ENCODE assay signal across 1 cellular context in the genomic region with DNA sequence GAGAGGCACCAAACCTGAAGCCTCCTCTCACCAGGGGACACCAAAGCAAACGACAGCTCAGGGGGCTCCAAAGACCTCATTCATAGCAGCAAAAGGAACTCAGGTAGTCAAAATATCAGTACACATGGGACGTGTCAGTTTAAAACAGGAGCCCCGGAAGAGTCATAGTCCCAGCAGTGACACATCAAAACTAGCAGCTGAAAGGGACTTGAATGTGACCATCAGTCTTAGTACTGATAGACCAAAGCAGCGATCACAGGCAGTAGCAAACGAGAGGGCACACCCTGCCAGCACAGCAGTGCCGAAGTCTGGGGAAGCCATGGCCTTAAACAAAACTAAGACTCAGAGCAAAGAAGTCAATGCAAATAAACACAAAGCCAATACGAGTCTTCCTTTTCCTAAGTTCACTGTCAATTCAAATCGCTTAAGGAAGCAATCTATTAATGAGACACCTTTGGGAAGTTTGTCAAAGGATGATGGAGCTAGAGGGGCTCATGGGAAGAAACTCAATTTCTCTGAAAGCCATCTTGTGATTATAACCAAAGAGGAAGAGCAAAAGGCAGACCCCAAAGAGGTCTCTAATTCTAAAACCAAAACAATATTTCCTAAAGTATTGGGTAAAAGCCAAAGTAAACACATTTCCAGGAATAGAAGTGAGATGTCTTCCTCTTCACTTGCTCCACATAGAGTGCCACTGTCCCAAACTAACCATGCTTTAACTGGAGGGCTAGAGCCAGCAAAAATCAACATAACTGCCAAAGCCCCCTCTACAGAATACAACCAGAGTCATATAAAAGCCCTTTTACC.
TF ChIP-seq lines count a peak whose summit lies in the region.

No MANE protein-coding gene starts in this region.

TF ChIP-seq in K562, 482 proteins besides CTCF, POLR2A, EP300 and RAD21 (continued from another document and continues in another):
- TF ChIP-seq, protein P1, sequence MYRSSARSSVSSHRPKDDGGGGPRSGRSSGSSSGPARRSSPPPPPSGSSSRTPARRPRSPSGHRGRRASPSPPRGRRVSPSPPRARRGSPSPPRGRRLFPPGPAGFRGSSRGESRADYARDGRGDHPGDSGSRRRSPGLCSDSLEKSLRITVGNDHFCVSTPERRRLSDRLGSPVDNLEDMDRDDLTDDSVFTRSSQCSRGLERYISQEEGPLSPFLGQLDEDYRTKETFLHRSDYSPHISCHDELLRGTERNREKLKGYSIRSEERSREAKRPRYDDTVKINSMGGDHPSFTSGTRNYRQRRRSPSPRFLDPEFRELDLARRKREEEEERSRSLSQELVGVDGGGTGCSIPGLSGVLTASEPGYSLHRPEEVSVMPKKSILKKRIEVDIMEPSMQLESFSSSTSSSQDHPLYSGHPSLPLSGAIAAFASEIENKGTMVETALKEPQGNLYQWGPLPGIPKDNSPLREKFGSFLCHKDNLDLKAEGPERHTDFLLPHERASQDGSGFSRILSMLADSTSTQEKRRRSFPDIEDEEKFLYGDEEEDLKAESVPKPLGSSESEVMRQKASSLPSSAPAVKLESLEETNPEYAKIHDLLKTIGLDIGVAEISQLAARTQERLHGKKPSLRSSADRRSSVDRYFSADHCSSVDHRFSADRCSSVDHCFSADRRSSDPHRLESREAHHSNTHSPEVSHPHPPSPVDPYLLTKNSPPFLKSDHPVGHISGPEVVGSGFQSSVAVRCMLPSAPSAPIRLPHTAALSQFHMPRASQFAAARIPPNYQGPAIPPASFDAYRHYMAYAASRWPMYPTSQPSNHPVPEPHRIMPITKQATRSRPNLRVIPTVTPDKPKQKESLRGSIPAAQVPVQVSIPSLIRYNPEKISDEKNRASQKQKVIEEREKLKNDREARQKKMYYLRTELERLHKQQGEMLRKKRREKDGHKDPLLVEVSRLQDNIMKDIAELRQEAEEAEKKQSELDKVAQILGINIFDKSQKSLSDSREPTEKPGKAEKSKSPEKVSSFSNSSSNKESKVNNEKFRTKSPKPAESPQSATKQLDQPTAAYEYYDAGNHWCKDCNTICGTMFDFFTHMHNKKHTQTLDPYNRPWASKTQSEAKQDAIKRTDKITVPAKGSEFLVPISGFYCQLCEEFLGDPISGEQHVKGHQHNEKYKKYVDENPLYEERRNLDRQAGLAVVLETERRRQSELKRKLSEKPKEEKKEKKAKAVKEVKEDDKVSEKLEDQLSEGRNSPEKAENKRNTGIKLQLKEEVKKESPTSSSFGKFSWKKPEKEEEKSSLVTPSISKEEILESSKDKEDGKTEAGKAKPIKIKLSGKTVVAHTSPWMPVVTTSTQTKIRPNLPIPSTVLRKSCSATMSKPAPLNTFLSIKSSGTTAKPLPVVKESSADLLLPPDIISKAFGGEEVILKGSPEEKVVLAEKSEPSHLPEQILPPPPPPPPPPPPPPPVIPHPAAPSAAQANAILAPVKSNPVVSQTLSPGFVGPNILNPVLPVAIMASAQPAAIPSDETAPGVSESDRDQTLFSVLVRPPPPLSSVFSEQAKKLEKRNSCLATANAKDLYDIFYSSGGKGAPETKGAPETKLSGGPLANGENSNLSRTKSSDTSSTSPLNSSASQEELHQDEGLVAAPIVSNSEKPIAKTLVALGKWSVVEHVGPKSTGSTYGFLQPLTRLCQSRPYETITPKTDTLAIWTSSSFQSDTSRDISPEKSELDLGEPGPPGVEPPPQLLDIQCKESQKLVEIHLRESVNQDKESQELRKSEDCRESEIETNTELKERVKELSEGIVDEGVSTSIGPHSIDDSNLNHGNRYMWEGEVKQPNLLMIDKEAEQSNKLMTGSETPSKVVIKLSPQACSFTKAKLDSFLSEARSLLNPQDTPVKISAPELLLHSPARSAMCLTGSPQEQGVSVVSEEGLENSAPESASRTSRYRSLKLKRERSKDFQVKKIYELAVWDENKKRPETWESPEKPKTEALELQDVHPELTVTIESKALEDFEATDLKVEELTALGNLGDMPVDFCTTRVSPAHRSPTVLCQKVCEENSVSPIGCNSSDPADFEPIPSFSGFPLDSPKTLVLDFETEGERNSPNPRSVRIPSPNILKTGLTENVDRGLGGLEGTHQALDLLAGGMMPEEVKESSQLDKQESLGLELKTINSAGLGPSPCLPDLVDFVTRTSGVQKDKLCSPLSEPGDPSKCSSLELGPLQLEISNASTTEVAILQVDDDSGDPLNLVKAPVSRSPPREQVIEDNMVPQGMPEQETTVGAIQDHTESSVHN (IDR thresholded peaks at IDR 0.05; ENCODE audit: borderline replicate concordance in 1 of 2, low read depth in 1 of 2) = peak in 1 of 2 experiments; percentile 50; a peak in 1 of 4 replicates
- TF ChIP-seq, protein P2, sequence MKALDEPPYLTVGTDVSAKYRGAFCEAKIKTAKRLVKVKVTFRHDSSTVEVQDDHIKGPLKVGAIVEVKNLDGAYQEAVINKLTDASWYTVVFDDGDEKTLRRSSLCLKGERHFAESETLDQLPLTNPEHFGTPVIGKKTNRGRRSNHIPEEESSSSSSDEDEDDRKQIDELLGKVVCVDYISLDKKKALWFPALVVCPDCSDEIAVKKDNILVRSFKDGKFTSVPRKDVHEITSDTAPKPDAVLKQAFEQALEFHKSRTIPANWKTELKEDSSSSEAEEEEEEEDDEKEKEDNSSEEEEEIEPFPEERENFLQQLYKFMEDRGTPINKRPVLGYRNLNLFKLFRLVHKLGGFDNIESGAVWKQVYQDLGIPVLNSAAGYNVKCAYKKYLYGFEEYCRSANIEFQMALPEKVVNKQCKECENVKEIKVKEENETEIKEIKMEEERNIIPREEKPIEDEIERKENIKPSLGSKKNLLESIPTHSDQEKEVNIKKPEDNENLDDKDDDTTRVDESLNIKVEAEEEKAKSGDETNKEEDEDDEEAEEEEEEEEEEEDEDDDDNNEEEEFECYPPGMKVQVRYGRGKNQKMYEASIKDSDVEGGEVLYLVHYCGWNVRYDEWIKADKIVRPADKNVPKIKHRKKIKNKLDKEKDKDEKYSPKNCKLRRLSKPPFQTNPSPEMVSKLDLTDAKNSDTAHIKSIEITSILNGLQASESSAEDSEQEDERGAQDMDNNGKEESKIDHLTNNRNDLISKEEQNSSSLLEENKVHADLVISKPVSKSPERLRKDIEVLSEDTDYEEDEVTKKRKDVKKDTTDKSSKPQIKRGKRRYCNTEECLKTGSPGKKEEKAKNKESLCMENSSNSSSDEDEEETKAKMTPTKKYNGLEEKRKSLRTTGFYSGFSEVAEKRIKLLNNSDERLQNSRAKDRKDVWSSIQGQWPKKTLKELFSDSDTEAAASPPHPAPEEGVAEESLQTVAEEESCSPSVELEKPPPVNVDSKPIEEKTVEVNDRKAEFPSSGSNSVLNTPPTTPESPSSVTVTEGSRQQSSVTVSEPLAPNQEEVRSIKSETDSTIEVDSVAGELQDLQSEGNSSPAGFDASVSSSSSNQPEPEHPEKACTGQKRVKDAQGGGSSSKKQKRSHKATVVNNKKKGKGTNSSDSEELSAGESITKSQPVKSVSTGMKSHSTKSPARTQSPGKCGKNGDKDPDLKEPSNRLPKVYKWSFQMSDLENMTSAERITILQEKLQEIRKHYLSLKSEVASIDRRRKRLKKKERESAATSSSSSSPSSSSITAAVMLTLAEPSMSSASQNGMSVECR (CRISPR knock-in tag; IDR thresholded peaks at IDR 0.05) = peak; percentile 85
- no peak for TF ChIP-seq TFAM (CRISPR knock-in tag; conservative IDR thresholded peaks at IDR 0.05)
- no peak for TF ChIP-seq ATF1 (CRISPR knock-in tag; IDR thresholded peaks at IDR 0.05)
- TF ChIP-seq ATF1 (tag; IDR thresholded peaks at IDR 0.05) = no peak
- no peak for TF ChIP-seq MTF1 (CRISPR knock-in tag; IDR thresholded peaks at IDR 0.05; ENCODE audit: borderline replicate concordance)
- peak; percentile 45; the same call in 1 of the 2 replicates for TF ChIP-seq TOE1 (IDR thresholded peaks at IDR 0.05; ENCODE audit: borderline replicate concordance)
- TF ChIP-seq TOE1 (CRISPR knock-in tag; IDR thresholded peaks at IDR 0.05; ENCODE audit: borderline replicate concordance, low read depth) = no peak
- peak; percentile 78; the same call in 1 of the 2 replicates for TF ChIP-seq ZNF77 (CRISPR knock-in tag; IDR thresholded peaks at IDR 0.05)
- TF ChIP-seq LARP7 (IDR thresholded peaks at IDR 0.05) = no peak
- TF ChIP-seq ZNF197 (CRISPR knock-in tag; IDR thresholded peaks at IDR 0.05; ENCODE audit: low read depth) = no peak
- TF ChIP-seq FOXM1 (IDR thresholded peaks at IDR 0.05; ENCODE audit: low read depth) = no peak
- TF ChIP-seq FOXM1 (CRISPR knock-in tag; IDR thresholded peaks at IDR 0.05; ENCODE audit: low read depth) = no peak
- peak; percentile 74; the same call in 1 of the 2 replicates for TF ChIP-seq MYNN (IDR thresholded peaks at IDR 0.05)
- no peak for TF ChIP-seq MYNN (CRISPR knock-in tag; IDR thresholded peaks at IDR 0.05)
- TF ChIP-seq ZNF274 (IDR thresholded peaks at IDR 0.05; ENCODE audit: borderline replicate concordance, low read depth, low read length) = no peak
- TF ChIP-seq PHF20 (IDR thresholded peaks at IDR 0.05; ENCODE audit: partially characterized antibody) = no peak
- TF ChIP-seq, protein P3, sequence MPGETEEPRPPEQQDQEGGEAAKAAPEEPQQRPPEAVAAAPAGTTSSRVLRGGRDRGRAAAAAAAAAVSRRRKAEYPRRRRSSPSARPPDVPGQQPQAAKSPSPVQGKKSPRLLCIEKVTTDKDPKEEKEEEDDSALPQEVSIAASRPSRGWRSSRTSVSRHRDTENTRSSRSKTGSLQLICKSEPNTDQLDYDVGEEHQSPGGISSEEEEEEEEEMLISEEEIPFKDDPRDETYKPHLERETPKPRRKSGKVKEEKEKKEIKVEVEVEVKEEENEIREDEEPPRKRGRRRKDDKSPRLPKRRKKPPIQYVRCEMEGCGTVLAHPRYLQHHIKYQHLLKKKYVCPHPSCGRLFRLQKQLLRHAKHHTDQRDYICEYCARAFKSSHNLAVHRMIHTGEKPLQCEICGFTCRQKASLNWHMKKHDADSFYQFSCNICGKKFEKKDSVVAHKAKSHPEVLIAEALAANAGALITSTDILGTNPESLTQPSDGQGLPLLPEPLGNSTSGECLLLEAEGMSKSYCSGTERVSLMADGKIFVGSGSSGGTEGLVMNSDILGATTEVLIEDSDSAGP (CRISPR knock-in tag; IDR thresholded peaks at IDR 0.05) = no peak
- TF ChIP-seq GATAD2B (IDR thresholded peaks at IDR 0.05; ENCODE audit: borderline replicate concordance) = no peak
- TF ChIP-seq, protein P4, sequence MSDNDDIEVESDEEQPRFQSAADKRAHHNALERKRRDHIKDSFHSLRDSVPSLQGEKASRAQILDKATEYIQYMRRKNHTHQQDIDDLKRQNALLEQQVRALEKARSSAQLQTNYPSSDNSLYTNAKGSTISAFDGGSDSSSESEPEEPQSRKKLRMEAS (CRISPR knock-in tag; IDR thresholded peaks at IDR 0.05) = no peak
- TF ChIP-seq POLR2B (IDR thresholded peaks at IDR 0.05; ENCODE audit: low read depth, partially characterized antibody) = peak; percentile 92
- no peak for TF ChIP-seq ZNF551 (CRISPR knock-in tag; IDR thresholded peaks at IDR 0.05)
- TF ChIP-seq PTRF (tag; IDR thresholded peaks at IDR 0.05) = no peak
- no peak for TF ChIP-seq ESRRB (CRISPR knock-in tag; IDR thresholded peaks at IDR 0.05; ENCODE audit: borderline replicate concordance)
